ENCODE assay signal across 5 cellular contexts in genomic region chr2:204447722-204448121, GRCh38.
"Had no signal": no experiment of that assay in that cellular context is flagged by ENCODE, and none has a peak within 500 bp of the region (broad histone marks: within the 10 kb centered on the region; RNA-seq: fewer than 3 reads in every experiment).

No MANE protein-coding gene starts in this region.

- FAIRE-seq: HepG2 had no signal

- H3K27ac ChIP-seq: HL-60 had no signal

- ATAC-seq: HepG2 had no signal

- DNase-seq: IMR-90, KBM-7, KG1 had no signal
